14 cellular contexts compared by ENCODE assay signal in genomic region chr5:147332643-147333042, GRCh38.
DNase-seq lines count a peak whose midpoint lies in the region; ATAC-seq and TF ChIP-seq lines count a peak whose summit lies in the region.
"Had no signal": no experiment of that assay in that cellular context is flagged by ENCODE, and none has a peak within 500 bp of the region (broad histone marks: within the 10 kb centered on the region; RNA-seq: fewer than 3 reads in every experiment).

No MANE protein-coding gene starts in this region.

- H3K4me1 ChIP-seq in GM23338 (ENCODE audit: insufficient read depth) = peaks cover 14% of the 10 kb centered on the region

- no peak for TF ChIP-seq CTCF in glutamatergic neuron (IDR thresholded peaks at IDR 0.05; ENCODE audit: partially characterized antibody, unreplicated experiment)
- no peak for TF ChIP-seq CTCF in GM23338 (conservative IDR thresholded peaks at IDR 0.05; ENCODE audit: low read depth in 2 of 2)

- H3K4me1 Mint-ChIP-seq in glutamatergic neuron (ENCODE audit: low read depth, unreplicated experiment) (peaks cover 4% of the 10 kb centered on the region), GM23338 (peaks cover 18% of the 10 kb centered on the region)
- H3K4me1 Mint-ChIP-seq: activated CD8-positive, alpha-beta memory T cell treated with anti-CD3 and anti-CD28 coated beads, Interleukin-2, amount 10 ng/mL, durations not matched to agents 7 days and 5 days; activated naive CD4-positive, alpha-beta T cell treated with anti-CD3 and anti-CD28 coated beads, Interleukin-2, amount 50 U/mL, for 24 hours had no signal

- H3K27ac ChIP-seq in GM23338 (ENCODE audit: low read depth) = no peak overlapping the region
- H3K27ac ChIP-seq: cardiac muscle cell had no signal

- H3K9me2 ChIP-seq in GM23338 (ENCODE audit: insufficient read depth) = 0 out of 2 replicates have a peak, but pooled peaks cover under 1% of the 10 kb centered on the region

- H3K79me2 ChIP-seq in GM23338 (replicated peaks; ENCODE audit: insufficient read depth) = no peaks in the 10 kb centered on the region

- H3K27ac Mint-ChIP-seq in glutamatergic neuron (ENCODE audit: unreplicated experiment) = peak overlapping the region; percentile 81
- no peak overlapping the region for H3K27ac Mint-ChIP-seq in GM23338
- H3K27ac Mint-ChIP-seq: activated CD8-positive, alpha-beta memory T cell treated with anti-CD3 and anti-CD28 coated beads, Interleukin-2, amount 10 ng/mL, durations not matched to agents 7 days and 5 days; activated naive CD4-positive, alpha-beta T cell treated with anti-CD3 and anti-CD28 coated beads, Interleukin-2, amount 50 U/mL, for 24 hours; natural killer cell treated with Interleukin-12 subunit alpha and Interleukin-12 subunit beta and Interleukin-15 and Interleukin-18, amount 100 ng/mL, for 72 hours; stimulated activated naive CD8-positive, alpha-beta T cell treated with anti-CD3 and anti-CD28 coated beads, Interleukin-15, Interleukin-2, amounts not matched to agents 100 ng/mL and 50 ng/mL, for 24 hours had no signal

- no peaks in the 10 kb centered on the region for H3K36me3 ChIP-seq in GM23338 (ENCODE audit: insufficient read depth)
- H3K36me3 ChIP-seq: cardiac muscle cell had no signal

- no peaks in the 10 kb centered on the region for H4K20me1 ChIP-seq in GM23338 (replicated peaks; ENCODE audit: insufficient read depth)

- no peaks in the 10 kb centered on the region for H3F3A ChIP-seq in GM23338 (replicated peaks; ENCODE audit: low read depth)

- H3K27me3 ChIP-seq in GM23338 (ENCODE audit: insufficient read depth) = no peaks in the 10 kb centered on the region
- H3K27me3 ChIP-seq: cardiac muscle cell had no signal

- no peak overlapping the region for H3K4me2 ChIP-seq in GM23338

- ATAC-seq in GM18520 (IDR thresholded peaks at IDR 0.05; ENCODE audit: unreplicated experiment) (peak; percentile 40), HG03139 (IDR thresholded peaks at IDR 0.05; ENCODE audit: unreplicated experiment) (peak; percentile 56), GM23338 (no peak; the same call in 2 of the 3 replicates), GM21360 (IDR thresholded peaks at IDR 0.05; ENCODE audit: unreplicated experiment) (no peak)
- ATAC-seq: activated CD8-positive, alpha-beta memory T cell treated with anti-CD3 and anti-CD28 coated beads, Interleukin-2, amount 10 ng/mL, durations not matched to agents 7 days and 5 days; natural killer cell treated with Interleukin-12 subunit alpha and Interleukin-12 subunit beta and Interleukin-15 and Interleukin-18, amount 100 ng/mL, for 72 hours had no signal

- H3K4me3 ChIP-seq in GM23338 = no peak overlapping the region
- H3K4me3 ChIP-seq: cardiac muscle cell had no signal

- H3K36me3 Mint-ChIP-seq in glutamatergic neuron (ENCODE audit: unreplicated experiment) = no peaks in the 10 kb centered on the region
- H3K36me3 Mint-ChIP-seq in GM23338 (ENCODE audit: low read depth) = peaks cover under 1% of the 10 kb centered on the region; the same call in 1 of the 3 replicates
- H3K36me3 Mint-ChIP-seq: activated CD8-positive, alpha-beta memory T cell treated with anti-CD3 and anti-CD28 coated beads, Interleukin-2, amount 10 ng/mL, durations not matched to agents 7 days and 5 days; activated naive CD4-positive, alpha-beta T cell treated with anti-CD3 and anti-CD28 coated beads, Interleukin-2, amount 50 U/mL, for 24 hours; natural killer cell treated with Interleukin-12 subunit alpha and Interleukin-12 subunit beta and Interleukin-15 and Interleukin-18, amount 100 ng/mL, for 72 hours had no signal

- DNase-seq in NCI-H2081 treated with DMSO at 0.1 percent for 48 hours (lab: John Stamatoyannopoulos, UW) (peak; percentile 18), glutamatergic neuron (no peak), NCI-H226 (no peak), GM23338 (ENCODE audit: low spot score) (no peak), NAMALWA (ENCODE audit: low spot score) (no peak)
- DNase-seq: activated CD8-positive, alpha-beta memory T cell treated with anti-CD3 and anti-CD28 coated beads, Interleukin-2, amount 10 ng/mL, durations not matched to agents 7 days and 5 days; SHP77 treated with DMSO at 0.1 percent for 48 hours had no signal

- H3K27me3 Mint-ChIP-seq in glutamatergic neuron (ENCODE audit: unreplicated experiment) (peaks cover 2% of the 10 kb centered on the region), GM23338 (ENCODE audit: insufficient read depth, low read depth, poor library complexity) (peaks cover under 1% of the 10 kb centered on the region)
- H3K27me3 Mint-ChIP-seq: activated CD8-positive, alpha-beta memory T cell treated with anti-CD3 and anti-CD28 coated beads, Interleukin-2, amount 10 ng/mL, durations not matched to agents 7 days and 5 days; activated naive CD4-positive, alpha-beta T cell treated with anti-CD3 and anti-CD28 coated beads, Interleukin-2, amount 50 U/mL, for 24 hours; stimulated activated naive CD8-positive, alpha-beta T cell treated with anti-CD3 and anti-CD28 coated beads, Interleukin-15, Interleukin-2, amounts not matched to agents 100 ng/mL and 50 ng/mL, for 24 hours had no signal

- H2AFZ ChIP-seq in GM23338 = no peak overlapping the region

- H3K9me3 Mint-ChIP-seq in glutamatergic neuron (ENCODE audit: unreplicated experiment) (no peaks in the 10 kb centered on the region), GM23338 (no peaks in the 10 kb centered on the region; the same call in 2 of the 3 replicates)
- H3K9me3 Mint-ChIP-seq: activated naive CD4-positive, alpha-beta T cell treated with anti-CD3 and anti-CD28 coated beads, Interleukin-2, amount 50 U/mL, for 24 hours; stimulated activated naive CD8-positive, alpha-beta T cell treated with anti-CD3 and anti-CD28 coated beads, Interleukin-15, Interleukin-2, amounts not matched to agents 100 ng/mL and 50 ng/mL, for 24 hours had no signal

- H3K4me3 Mint-ChIP-seq in glutamatergic neuron (ENCODE audit: unreplicated experiment) (no peak overlapping the region), GM23338 (no peak overlapping the region)
- H3K4me3 Mint-ChIP-seq: activated CD8-positive, alpha-beta memory T cell treated with anti-CD3 and anti-CD28 coated beads, Interleukin-2, amount 10 ng/mL, durations not matched to agents 7 days and 5 days; activated naive CD4-positive, alpha-beta T cell treated with anti-CD3 and anti-CD28 coated beads, Interleukin-2, amount 50 U/mL, for 24 hours; natural killer cell treated with Interleukin-12 subunit alpha and Interleukin-12 subunit beta and Interleukin-15 and Interleukin-18, amount 100 ng/mL, for 72 hours; stimulated activated naive CD8-positive, alpha-beta T cell treated with anti-CD3 and anti-CD28 coated beads, Interleukin-15, Interleukin-2, amounts not matched to agents 100 ng/mL and 50 ng/mL, for 24 hours had no signal

TF ChIP-seq in GM23338, 12 proteins besides CTCF, POLR2A, EP300 and RAD21 (continues in another document):
- TF ChIP-seq ZNF331 (CRISPR knock-in tag; IDR thresholded peaks at IDR 0.05; ENCODE audit: low read depth) (no peak), STAT1 (IDR thresholded peaks at IDR 0.05; ENCODE audit: unreplicated experiment) (no peak), ETS1 (IDR thresholded peaks at IDR 0.05) (no peak), ZNF114 (CRISPR knock-in tag; IDR thresholded peaks at IDR 0.05) (no peak), EZH2phosphoT487 (IDR thresholded peaks at IDR 0.05; ENCODE audit: unreplicated experiment) (no peak), EZH2 (IDR thresholded peaks at IDR 0.05; ENCODE audit: low read depth, unreplicated experiment) (no peak), CREB1 (CRISPR knock-in tag; IDR thresholded peaks at IDR 0.05; ENCODE audit: low read depth) (no peak), POLR2AphosphoS5 (IDR thresholded peaks at IDR 0.05; ENCODE audit: low read depth) (no peak), JUNB (IDR thresholded peaks at IDR 0.05; ENCODE audit: unreplicated experiment) (no peak), REST (IDR thresholded peaks at IDR 0.05; ENCODE audit: unreplicated experiment) (no peak), NANOG (IDR thresholded peaks at IDR 0.05; ENCODE audit: borderline replicate concordance) (no peak)

Comparison
In these comparisons a context has a peak if more than half of its experiments do, and no peak if none do; other contexts are left out.
1. ATAC-seq: peak in GM18520 (single experiment) and HG03139 (single experiment); none in GM23338 (single experiment) and GM21360 (single experiment).